8 cellular contexts compared by ENCODE assay signal in genomic region chr16:84726079-84726669, GRCh38. TPM values are rescaled to one million over a fixed set of nuclear protein-coding genes. Genes with fewer than 3 reads are reported as not detected.
DNase-seq lines count a peak whose midpoint lies in the region; ATAC-seq lines count a peak whose summit lies in the region.

No MANE protein-coding gene starts in this region.

- H3K4me1 ChIP-seq in endocrine pancreas (ENCODE audit: control insufficient read depth, insufficient read depth, low read length) (peaks cover 19% of the 10 kb centered on the region), mesenchymal stem cell (ENCODE audit: control insufficient read depth, insufficient read depth, low read depth, low read length) (peaks cover 18% of the 10 kb centered on the region)

- no peak overlapping the region for H3K23ac ChIP-seq in mesenchymal stem cell (ENCODE audit: low read length in 2 of 2)

- ATAC-seq in HG03196 (IDR thresholded peaks at IDR 0.05; ENCODE audit: unreplicated experiment) (peak; percentile 28), GM18861 (IDR thresholded peaks at IDR 0.05; ENCODE audit: unreplicated experiment) (no peak)

- no peak overlapping the region for H2BK12ac ChIP-seq in mesenchymal stem cell (ENCODE audit: low read length in 2 of 2)

- no peak overlapping the region for H2BK5ac ChIP-seq in mesenchymal stem cell (ENCODE audit: low read depth, low read length, poor library complexity, severe bottlenecking)

- no peak overlapping the region for H2BK120ac ChIP-seq in mesenchymal stem cell (ENCODE audit: low read depth, low read length)

- H3K4ac ChIP-seq in mesenchymal stem cell (ENCODE audit: low read depth in 1 of 2, low read length in 2 of 2), result no peak overlapping the region

- H3K4me3 ChIP-seq in endocrine pancreas (ENCODE audit: control insufficient read depth, insufficient read depth, low read length) (no peak overlapping the region), mesenchymal stem cell (ENCODE audit: insufficient read depth in 1 of 2, low read depth in 1 of 2, low read length in 2 of 2) (no peak overlapping the region)

- no peak overlapping the region for H2AK5ac ChIP-seq in mesenchymal stem cell (ENCODE audit: low read length, severe bottlenecking)

- no peak overlapping the region for H3K4me2 ChIP-seq in mesenchymal stem cell (ENCODE audit: low read length, poor library complexity, severe bottlenecking)

- no peak overlapping the region for H2AFZ ChIP-seq in mesenchymal stem cell (ENCODE audit: low read depth, low read length)

- H3K14ac ChIP-seq in mesenchymal stem cell (ENCODE audit: low read length in 2 of 2), result no peak overlapping the region

- H2BK15ac ChIP-seq in mesenchymal stem cell (ENCODE audit: low read depth, poor library complexity, severe bottlenecking), result no peak overlapping the region

- no peak overlapping the region for H3K27ac ChIP-seq in mesenchymal stem cell (ENCODE audit: low read length, poor library complexity, severe bottlenecking)

- H3K18ac ChIP-seq in mesenchymal stem cell (ENCODE audit: low read depth in 1 of 2, low read length in 2 of 2), result peak overlapping the region in 1 of 2 experiments; percentile 18

- DNase-seq in G401 (ENCODE audit: low spot score) (peak; percentile 89), NOMO-1 (lab: John Stamatoyannopoulos, UW; ENCODE audit: unreplicated experiment in 2 of 2) (peak; percentile 74 to 88), mesenchymal stem cell (peak; percentile 86)
- DNase-seq in activated CD8-positive, alpha-beta memory T cell treated with anti-CD3 and anti-CD28 coated beads for 48 hours (ENCODE audit: low read depth in 2 of 3, low spot score in 2 of 3), result peak; percentile 30 to 77 (median 71)
- peak; percentile 82 for DNase-seq in stimulated activated CD8-positive, alpha-beta memory T cell treated with anti-CD3 and anti-CD28 coated beads, Interleukin-12 subunit alpha, Interleukin-12 subunit beta, amount 100 ng/mL, for 1 hour (ENCODE audit: low read depth)

- no peaks in the 10 kb centered on the region for H3K9me3 ChIP-seq in endocrine pancreas (ENCODE audit: control insufficient read depth, low read length)
- no peaks in the 10 kb centered on the region for H3K9me3 ChIP-seq in mesenchymal stem cell (ENCODE audit: control insufficient read depth, low read length)

- no peaks in the 10 kb centered on the region for H3K27me3 ChIP-seq in endocrine pancreas (ENCODE audit: control insufficient read depth, insufficient read depth, low read length)
- H3K27me3 ChIP-seq in mesenchymal stem cell (ENCODE audit: control insufficient read depth in 1 of 2, insufficient read depth in 1 of 2, low read length in 2 of 2), result no peaks in the 10 kb centered on the region

- WGBS in mesenchymal stem cell, result 22% methylated on average over 12 of the region's 12 CpGs

- in situ Hi-C loops in G401 (cut with HindIII; ENCODE audit: low sequenced_read_pairs), result no loop called here

- H3K36me3 ChIP-seq in endocrine pancreas (ENCODE audit: control insufficient read depth, insufficient read depth, low read length), result no peaks in the 10 kb centered on the region
- peaks cover 0 to 5% of the 10 kb centered on the region in 2 experiments for H3K36me3 ChIP-seq in mesenchymal stem cell (ENCODE audit: control insufficient read depth in 1 of 2, insufficient read depth in 2 of 2, low read depth in 1 of 2, low read length in 2 of 2)

- no peak overlapping the region for H4K91ac ChIP-seq in mesenchymal stem cell (ENCODE audit: low read length)

- H4K8ac ChIP-seq in mesenchymal stem cell (ENCODE audit: low read length), result no peak overlapping the region

- H3K9ac ChIP-seq in endocrine pancreas (ENCODE audit: control insufficient read depth, insufficient read depth, low read length) (peak overlapping the region; percentile 30), mesenchymal stem cell (ENCODE audit: low read length) (peak overlapping the region; percentile 33)

- no peaks in the 10 kb centered on the region for H3K79me1 ChIP-seq in mesenchymal stem cell (replicated peaks; ENCODE audit: low read length, poor library complexity, severe bottlenecking)

RNA-seq across cellular contexts. Expression of gene USP10, which starts 26.4 kb away (rescaled TPM):
- total RNA-seq in G401 (2014; rRNA removed; shearing (Covaris generic)), result 54.2 and 82.0 TPM in 2 replicates
- 51.6 TPM for polyA plus RNA-seq in mesenchymal stem cell (2013, experiment 1 of 2)
- polyA plus RNA-seq in mesenchymal stem cell (2013, experiment 2 of 2), result 51.4 TPM
